Comparison of ENCODE assay signal across 24 cellular contexts in genomic region chr16:30858829-30859423, GRCh38. TPM values are rescaled to one million over a fixed set of nuclear protein-coding genes. Genes with fewer than 3 reads are reported as not detected.
"Had no signal": no experiment of that assay in that cellular context is flagged by ENCODE, and none has a peak within 500 bp of the region (broad histone marks: within the 10 kb centered on the region; RNA-seq: fewer than 3 reads in every experiment).

No MANE protein-coding gene starts in this region.

- ATAC-seq: foreskin keratinocyte; lower lobe of right lung; naive thymus-derived CD4-positive, alpha-beta T cell; T-helper 17 cell had no signal

- H3K27me3 Mint-ChIP-seq: activated CD4-positive, alpha-beta memory T cell treated with anti-CD3 and anti-CD28 coated beads for 36 hours; activated naive CD8-positive, alpha-beta T cell treated with anti-CD3 and anti-CD28 coated beads, Interleukin-2, amount 10 ng/mL, durations not matched to agents 7 days and 5 days; dendritic cell treated with granulocyte-macrophage colony-stimulating factor and Interleukin-4, amounts not matched to agents 40 ng/mL and 50 ng/mL, for 4 days; naive thymus-derived CD4-positive, alpha-beta T cell; stimulated activated naive CD8-positive, alpha-beta T cell treated with anti-CD3 and anti-CD28 coated beads, Interleukin-15, Interleukin-2, amounts not matched to agents 100 ng/mL and 50 ng/mL, for 24 hours; T-helper 17 cell had no signal

- H3K9me3 Mint-ChIP-seq: activated CD4-positive, alpha-beta memory T cell treated with anti-CD3 and anti-CD28 coated beads for 36 hours; activated naive CD4-positive, alpha-beta T cell treated with anti-CD3 and anti-CD28 coated beads for 36 hours; activated naive CD8-positive, alpha-beta T cell treated with anti-CD3 and anti-CD28 coated beads, Interleukin-2, amount 10 ng/mL, durations not matched to agents 7 days and 5 days; dendritic cell treated with granulocyte-macrophage colony-stimulating factor and Interleukin-4, amounts not matched to agents 40 ng/mL and 50 ng/mL, for 4 days; naive thymus-derived CD4-positive, alpha-beta T cell; neural crest cell; stimulated activated naive CD8-positive, alpha-beta T cell treated with anti-CD3 and anti-CD28 coated beads, Interleukin-15, Interleukin-2, amounts not matched to agents 100 ng/mL and 50 ng/mL, for 24 hours had no signal

- H3K36me3 Mint-ChIP-seq: activated CD4-positive, alpha-beta memory T cell treated with anti-CD3 and anti-CD28 coated beads for 36 hours; activated naive CD8-positive, alpha-beta T cell treated with anti-CD3 and anti-CD28 coated beads, Interleukin-2, amount 10 ng/mL, durations not matched to agents 7 days and 5 days had no signal

- H3K4me3 Mint-ChIP-seq: activated CD4-positive, alpha-beta memory T cell treated with anti-CD3 and anti-CD28 coated beads for 36 hours; activated naive CD4-positive, alpha-beta T cell treated with anti-CD3 and anti-CD28 coated beads for 36 hours; activated naive CD8-positive, alpha-beta T cell treated with anti-CD3 and anti-CD28 coated beads, Interleukin-2, amount 10 ng/mL, durations not matched to agents 7 days and 5 days; dendritic cell treated with granulocyte-macrophage colony-stimulating factor and Interleukin-4, amounts not matched to agents 40 ng/mL and 50 ng/mL, for 4 days; naive thymus-derived CD4-positive, alpha-beta T cell; neural crest cell; stimulated activated naive CD8-positive, alpha-beta T cell treated with anti-CD3 and anti-CD28 coated beads, Interleukin-15, Interleukin-2, amounts not matched to agents 100 ng/mL and 50 ng/mL, for 24 hours; T-helper 17 cell had no signal

- DNase-seq: activated CD4-positive, alpha-beta memory T cell treated with anti-CD3 and anti-CD28 coated beads for 36 hours; activated CD4-positive, alpha-beta T cell treated with anti-CD3 and anti-CD28 coated beads for 48 hours; activated effector memory CD4-positive, alpha-beta T cell treated with Interleukin-2 at 50 U/mL for 16 hours; activated naive CD4-positive, alpha-beta T cell treated with anti-CD3 and anti-CD28 coated beads for 36 hours; activated naive CD8-positive, alpha-beta T cell treated with anti-CD3 and anti-CD28 coated beads, Interleukin-2, amount 10 ng/mL, durations not matched to agents 7 days and 5 days; activated T-cell treated with anti-CD3 and anti-CD28 coated beads, Interleukin-2, amount 50 U/mL, for 48 hours; amygdala; effector CD4-positive, alpha-beta T cell; foreskin keratinocyte; kidney; lower lobe of right lung; naive thymus-derived CD4-positive, alpha-beta T cell; occipital lobe; posterior cingulate gyrus; sigmoid colon; spleen; stimulated activated CD4-positive, alpha-beta T cell treated with anti-CD3 and anti-CD28 coated beads, Interleukin-4, amount 100 ng/mL, for 4 hours; substantia nigra; T-helper 17 cell; thyroid gland had no signal

- H3K27ac Mint-ChIP-seq: activated CD4-positive, alpha-beta memory T cell treated with anti-CD3 and anti-CD28 coated beads for 36 hours; activated naive CD4-positive, alpha-beta T cell treated with anti-CD3 and anti-CD28 coated beads for 36 hours; activated naive CD8-positive, alpha-beta T cell treated with anti-CD3 and anti-CD28 coated beads, Interleukin-2, amount 10 ng/mL, durations not matched to agents 7 days and 5 days; naive thymus-derived CD4-positive, alpha-beta T cell; stimulated activated naive CD8-positive, alpha-beta T cell treated with anti-CD3 and anti-CD28 coated beads, Interleukin-15, Interleukin-2, amounts not matched to agents 100 ng/mL and 50 ng/mL, for 24 hours; T-helper 17 cell had no signal

- H3K4me3 ChIP-seq: cardiac muscle cell, lower lobe of right lung, sigmoid colon, spleen, thyroid gland had no signal

RNA-seq across cellular contexts. Expression of gene CTF1, which starts 37.5 kb away (rescaled TPM):
- total RNA-seq: occipital lobe had no signal
